Comparison of ENCODE assay signal across 8 cellular contexts in genomic region chr10:12068467-12069269, GRCh38. TPM values are rescaled to one million over a fixed set of nuclear protein-coding genes. Genes with fewer than 3 reads are reported as not detected.
DNase-seq lines count a peak whose midpoint lies in the region; ATAC-seq and FAIRE-seq lines count a peak whose summit lies in the region.

TSS of gene DHTKD1 (plus strand) at chr10:12068954. CDS start at chr10:12069034, 80 bp downstream.

- in situ Hi-C loops in Caki2 (cut with HindIII; ENCODE audit: low pct_unique_long_range_greater_than_20kb, low sequenced_read_pairs): no loop called here

- peak within 1 kb of the TSS; percentile 79 for H3K27ac ChIP-seq in mesendoderm (ENCODE audit: low read depth, low read length)

- H3K4me2 ChIP-seq in mesendoderm (ENCODE audit: low read length): peak within 1 kb of the TSS; percentile 79

- no peak within 1 kb of the TSS for H4K5ac ChIP-seq in mesendoderm (ENCODE audit: low read length)

- no peak within 1 kb of the TSS for H3K23ac ChIP-seq in mesendoderm (ENCODE audit: low read length)

- H2BK120ac ChIP-seq in mesendoderm (ENCODE audit: low read depth, low read length): peak within 1 kb of the TSS; percentile 33

- H3K79me2 ChIP-seq in mesendoderm (ENCODE audit: control insufficient read depth, insufficient read depth, low read length): peaks cover 16% of the 10 kb centered on the region

- no peak within 1 kb of the TSS for H2BK5ac ChIP-seq in mesendoderm (ENCODE audit: low read length)

- H3K4me3 ChIP-seq in endocrine pancreas (ENCODE audit: control insufficient read depth, insufficient read depth, low read length) (peak within 1 kb of the TSS; percentile 68), mesendoderm (ENCODE audit: low read length) (peak within 1 kb of the TSS; percentile 96)

- H3K36me3 ChIP-seq in endocrine pancreas (ENCODE audit: control insufficient read depth, insufficient read depth, low read length) (no peaks in the 10 kb centered on the region), mesendoderm (ENCODE audit: control insufficient read depth, insufficient read depth, low read length) (no peaks in the 10 kb centered on the region)

- H3K18ac ChIP-seq in mesendoderm (ENCODE audit: low read length): peak within 1 kb of the TSS; percentile 98

- CTCF ChIA-PET in activated CD8-positive, alpha-beta memory T cell treated with anti-CD3 and anti-CD28 coated beads, Interleukin-2, amount 10 ng/mL, durations not matched to agents 7 days and 5 days (lab: Charles Lee): interaction anchor here (1.2 to 1.4 kb wide), 3 partner anchors 10 to 25 kb away, joined by 3 to 4 read pairs (median 3); no protein-coding TSS in a partner anchor

- H3K36me3 Mint-ChIP-seq in activated CD8-positive, alpha-beta memory T cell treated with anti-CD3 and anti-CD28 coated beads, Interleukin-2, amount 10 ng/mL, durations not matched to agents 7 days and 5 days: no peaks in the 10 kb centered on the region

- H3K4me1 ChIP-seq in endocrine pancreas (ENCODE audit: control insufficient read depth, insufficient read depth, low read length): no peaks in the 10 kb centered on the region
- H3K4me1 ChIP-seq in mesendoderm (ENCODE audit: control insufficient read depth, low read depth, low read length): peaks cover 5% of the 10 kb centered on the region

- peak; percentile 85 for FAIRE-seq in HTR-8/SVneo (lab: Jason Lieb, UNC)

- H3K9ac ChIP-seq in endocrine pancreas (ENCODE audit: control insufficient read depth, insufficient read depth, low read length): peak within 1 kb of the TSS; percentile 84
- H3K9ac ChIP-seq in mesendoderm (ENCODE audit: low read length): peak within 1 kb of the TSS; percentile 98

- no peaks in the 10 kb centered on the region for H3K27me3 Mint-ChIP-seq in activated CD8-positive, alpha-beta memory T cell treated with anti-CD3 and anti-CD28 coated beads, Interleukin-2, amount 10 ng/mL, durations not matched to agents 7 days and 5 days

- H2AK5ac ChIP-seq in mesendoderm (ENCODE audit: low read length): no peak within 1 kb of the TSS

- DNase-seq in Caki2 (ENCODE audit: low read depth) (peak; percentile 99), HTR-8/SVneo (ENCODE audit: insufficient read length, low spot score) (peak; percentile 96), NOMO-1 treated with dmso at 0.1 percent for 144 hours (lab: John Stamatoyannopoulos, UW; ENCODE audit: unreplicated experiment) (peak; percentile 96), mesendoderm (peak; percentile 99)
- DNase-seq in activated CD8-positive, alpha-beta memory T cell treated with anti-CD3 and anti-CD28 coated beads, Interleukin-2, amount 10 ng/mL, durations not matched to agents 7 days and 5 days: peak; percentile 99
- DNase-seq in stimulated activated CD8-positive, alpha-beta memory T cell treated with anti-CD3 and anti-CD28 coated beads, Interleukin-15, amount 100 ng/mL, for 1 hour (ENCODE audit: low read depth): peak; percentile 97

- H3K4ac ChIP-seq in mesendoderm (ENCODE audit: low read depth, low read length): peak within 1 kb of the TSS; percentile 98

- no CpG with 5 or more reads among the region's 66 CpGs for WGBS in mesendoderm (ENCODE audit: extremely low coverage, insufficient coverage, low lambda C conversion rate)

- peak within 1 kb of the TSS; percentile 84 for H3K4me3 Mint-ChIP-seq in activated CD8-positive, alpha-beta memory T cell treated with anti-CD3 and anti-CD28 coated beads, Interleukin-2, amount 10 ng/mL, durations not matched to agents 7 days and 5 days

- no peaks in the 10 kb centered on the region for H3K9me3 ChIP-seq in endocrine pancreas (ENCODE audit: control insufficient read depth, low read length)

- H3K9me3 Mint-ChIP-seq in activated CD8-positive, alpha-beta memory T cell treated with anti-CD3 and anti-CD28 coated beads, Interleukin-2, amount 10 ng/mL, durations not matched to agents 7 days and 5 days (ENCODE audit: low read depth): no peaks in the 10 kb centered on the region

- H3K27ac Mint-ChIP-seq in activated CD8-positive, alpha-beta memory T cell treated with anti-CD3 and anti-CD28 coated beads, Interleukin-2, amount 10 ng/mL, durations not matched to agents 7 days and 5 days: peak within 1 kb of the TSS; percentile 82

- H3K27me3 ChIP-seq in endocrine pancreas (ENCODE audit: control insufficient read depth, insufficient read depth, low read length) (no peaks in the 10 kb centered on the region), mesendoderm (ENCODE audit: insufficient read depth, low read length, poor library complexity) (no peaks in the 10 kb centered on the region)

- ATAC-seq in GM21367 (IDR thresholded peaks at IDR 0.05; ENCODE audit: unreplicated experiment): peak; percentile 96
- peak; percentile 99 for ATAC-seq in activated CD8-positive, alpha-beta memory T cell treated with anti-CD3 and anti-CD28 coated beads, Interleukin-2, amount 10 ng/mL, durations not matched to agents 7 days and 5 days

- peak within 1 kb of the TSS; percentile 1 for H4K8ac ChIP-seq in mesendoderm (ENCODE audit: low read depth, low read length)

- H3K79me1 ChIP-seq in mesendoderm (ENCODE audit: low read length): peaks cover 2% of the 10 kb centered on the region

- H2BK15ac ChIP-seq in mesendoderm (replicated peaks; ENCODE audit: low read depth): no peak within 1 kb of the TSS

- peak within 1 kb of the TSS; percentile 98 for H3K56ac ChIP-seq in mesendoderm (ENCODE audit: low read length)

- H3K4me1 Mint-ChIP-seq in activated CD8-positive, alpha-beta memory T cell treated with anti-CD3 and anti-CD28 coated beads, Interleukin-2, amount 10 ng/mL, durations not matched to agents 7 days and 5 days: peaks cover 23% of the 10 kb centered on the region

RNA-seq across cellular contexts. Expression of gene DHTKD1, which starts in this region (rescaled TPM):
- total RNA-seq in Caki2 (2014; rRNA removed; shearing (Covaris generic); ENCODE audit: low replicate concordance): 26.0 and 27.8 TPM in 2 replicates
- total RNA-seq in activated CD8-positive, alpha-beta memory T cell treated with anti-CD3 and anti-CD28 coated beads, Interleukin-2, amount 10 ng/mL, durations not matched to agents 7 days and 5 days: 10 to 100 TPM; 19.6 to 25.9 TPM
- polyA plus RNA-seq in mesendoderm (2013, experiment 1 of 2): 13.2 TPM
- polyA plus RNA-seq in mesendoderm (2013, experiment 2 of 2): 12.9 TPM

Comparison
In these comparisons a context has a peak if more than half of its experiments do, and no peak if none do; other contexts are left out.
1. Peak in every context shown above with its lines: DNase-seq, ATAC-seq, H3K4me3 ChIP-seq and H3K27ac ChIP-seq.